20 cellular contexts compared by ENCODE assay signal in genomic region chr17:60597297-60597696, GRCh38.
"Had no signal": no experiment of that assay in that cellular context is flagged by ENCODE, and none has a peak within 500 bp of the region (broad histone marks: within the 10 kb centered on the region; RNA-seq: fewer than 3 reads in every experiment).

No MANE protein-coding gene starts in this region.

- H3K4me3 Mint-ChIP-seq: stimulated activated naive B cell treated with anti-CD40 and anti-IgM and Interleukin-4, amounts not matched to agents 10 μg/mL and 1 μg/mL and 100 μg/mL, for 72 hours had no signal

- H3K27ac Mint-ChIP-seq: stimulated activated naive B cell treated with anti-CD40 and anti-IgM and Interleukin-4, amounts not matched to agents 10 μg/mL and 1 μg/mL and 100 μg/mL, for 72 hours; stimulated activated naive CD8-positive, alpha-beta T cell treated with anti-CD3 and anti-CD28 coated beads, Interleukin-15, amount 100 ng/mL, for 72 hours had no signal

- DNase-seq: colonic mucosa; effector CD4-positive, alpha-beta T cell; heart right ventricle; hypothalamus; kidney glomerular epithelial cell; mesendoderm; naive B cell; psoas muscle; retina; spleen; stimulated activated CD4-positive, alpha-beta T cell treated with anti-CD3 and anti-CD28 coated beads, Interleukin-15, amount 100 ng/mL, for 24 hours; stimulated activated CD4-positive, alpha-beta T cell treated with anti-CD3 and anti-CD28 coated beads, Interleukin-1b, Interleukin-23, amount 100 ng/mL, for 48 hours; stimulated activated CD4-positive, alpha-beta T cell treated with anti-CD3 and anti-CD28 coated beads, Interleukin-4, amount 100 ng/mL, for 4 hours; stimulated activated naive B cell treated with anti-CD40 and anti-IgM and Interleukin-4, amounts not matched to agents 10 μg/mL and 1 μg/mL and 100 μg/mL, for 72 hours; stimulated activated naive CD8-positive, alpha-beta T cell treated with anti-CD3 and anti-CD28 coated beads, Interleukin-15, amount 100 ng/mL, for 72 hours; transverse colon had no signal

- H3K4me3 ChIP-seq: colonic mucosa, heart right ventricle, psoas muscle, spleen, thoracic aorta, transverse colon had no signal

- H3K36me3 Mint-ChIP-seq: naive B cell had no signal

- H3K27ac ChIP-seq: colonic mucosa, heart right ventricle, psoas muscle, thoracic aorta had no signal

- H3K27me3 Mint-ChIP-seq: naive B cell; stimulated activated naive B cell treated with anti-CD40 and anti-IgM and Interleukin-4, amounts not matched to agents 10 μg/mL and 1 μg/mL and 100 μg/mL, for 72 hours had no signal

- H3K9me3 Mint-ChIP-seq: stimulated activated naive B cell treated with anti-CD40 and anti-IgM and Interleukin-4, amounts not matched to agents 10 μg/mL and 1 μg/mL and 100 μg/mL, for 72 hours; stimulated activated naive CD8-positive, alpha-beta T cell treated with anti-CD3 and anti-CD28 coated beads, Interleukin-15, amount 100 ng/mL, for 72 hours had no signal

- ATAC-seq: esophagus mucosa; heart right ventricle; psoas muscle; sciatic nerve; stimulated activated naive B cell treated with anti-CD40 and anti-IgM and Interleukin-4, amounts not matched to agents 10 μg/mL and 1 μg/mL and 100 μg/mL, for 72 hours; stimulated activated naive CD8-positive, alpha-beta T cell treated with anti-CD3 and anti-CD28 coated beads, Interleukin-15, amount 100 ng/mL, for 72 hours had no signal

- H3K4me1 ChIP-seq: colonic mucosa, psoas muscle had no signal

- H3K9me3 ChIP-seq: colonic mucosa, heart right ventricle, neutrophil, psoas muscle, spleen, thoracic aorta, transverse colon had no signal

- H3K36me3 ChIP-seq: colonic mucosa, heart right ventricle, neutrophil, spleen, thoracic aorta, transverse colon had no signal

- H3K27me3 ChIP-seq: colonic mucosa, heart right ventricle, neutrophil, spleen, transverse colon had no signal
